ENCODE assay signal across 16 cellular contexts in the genomic region with DNA sequence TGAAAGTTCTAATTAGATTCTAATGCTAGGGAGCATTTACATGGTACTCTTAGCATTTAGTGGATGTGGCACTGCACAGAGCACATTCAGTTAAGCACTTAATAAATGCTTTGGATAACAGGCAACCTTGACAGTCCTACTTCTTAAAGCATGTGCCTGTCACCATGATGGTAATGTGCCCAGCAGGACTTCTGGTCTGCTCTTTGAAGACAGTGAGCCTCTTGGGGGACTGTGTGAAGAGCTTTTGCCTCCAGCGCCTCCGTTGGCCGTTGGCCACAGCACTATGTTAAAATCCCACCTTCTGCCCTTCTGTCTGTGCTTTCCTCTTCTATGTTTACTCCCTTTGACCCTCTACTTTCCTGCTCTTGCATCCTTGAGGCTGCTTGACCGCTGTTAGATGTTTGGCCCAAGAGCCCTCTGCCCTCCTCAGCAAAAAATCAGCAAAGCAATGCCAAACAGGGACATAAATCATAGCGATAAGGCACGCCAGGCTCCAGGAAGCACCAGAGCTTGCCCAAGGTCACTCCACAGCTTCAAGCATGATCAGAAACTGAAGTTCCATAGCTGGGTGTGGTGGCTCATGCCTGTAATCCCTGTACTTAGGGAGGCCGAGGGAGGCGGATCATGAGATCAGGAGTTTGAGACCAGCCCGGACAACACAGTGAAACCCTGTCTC. TPM values are rescaled to one million over a fixed set of nuclear protein-coding genes. Genes with fewer than 3 reads are reported as not detected.
DNase-seq lines count a peak whose midpoint lies in the region; ATAC-seq and TF ChIP-seq lines count a peak whose summit lies in the region.
"Had no signal": no experiment of that assay in that cellular context is flagged by ENCODE, and none has a peak within 500 bp of the region (broad histone marks: within the 10 kb centered on the region; RNA-seq: fewer than 3 reads in every experiment).

No MANE protein-coding gene starts in this region.

- H2AFZ ChIP-seq in mesenchymal stem cell (ENCODE audit: low read depth, low read length): no peak overlapping the region

- H3K36me3 ChIP-seq in mesenchymal stem cell (ENCODE audit: control insufficient read depth in 1 of 2, insufficient read depth in 2 of 2, low read depth in 1 of 2, low read length in 2 of 2): peaks cover 0 to 2% of the 10 kb centered on the region in 2 experiments
- H3K36me3 ChIP-seq: BLaER1, WERI-Rb-1 had no signal

- DNase-seq in NCI-H69 (lab: John Stamatoyannopoulos, UW) (peak; percentile 13), fibroblast of the aortic adventitia (ENCODE audit: low read depth) (peak; percentile 25), mesenchymal stem cell (peak; percentile 56), type B pancreatic cell (ENCODE audit: extremely low spot score, unreplicated experiment) (no peak), activated gamma-delta T cell (lab: John Stamatoyannopoulos, UW) (no peak), A172 (ENCODE audit: low spot score) (no peak), midbrain (lab: John Stamatoyannopoulos, UW) (no peak)
- DNase-seq: activated CD8-positive, alpha-beta memory T cell treated with anti-CD3 and anti-CD28 coated beads, Interleukin-2, amount 50 U/mL, for 4 hours; left ventricle myocardium superior; NCI-H524 treated with DMSO at 0.1 percent for 48 hours; substantia nigra; WERI-Rb-1 had no signal

- peaks cover 9% of the 10 kb centered on the region for H3K4me1 Mint-ChIP-seq in type B pancreatic cell (ENCODE audit: unreplicated experiment)
- H3K4me1 Mint-ChIP-seq: activated naive CD4-positive, alpha-beta T cell treated with anti-CD3 and anti-CD28 coated beads, Interleukin-2, amount 50 U/mL, for 24 hours had no signal

- peak overlapping the region in 1 of 2 experiments; percentile 19 for H3K18ac ChIP-seq in mesenchymal stem cell (ENCODE audit: low read depth in 1 of 2, low read length in 2 of 2)

- ATAC-seq in GM21381 (IDR thresholded peaks at IDR 0.05; ENCODE audit: unreplicated experiment): no peak
- ATAC-seq: left ventricle myocardium superior, Panc1 had no signal

- H3K4ac ChIP-seq in mesenchymal stem cell (ENCODE audit: low read depth in 1 of 2, low read length in 2 of 2): no peak overlapping the region

- H3K36me3 Mint-ChIP-seq in type B pancreatic cell: no peaks in the 10 kb centered on the region
- H3K36me3 Mint-ChIP-seq: activated naive CD4-positive, alpha-beta T cell treated with anti-CD3 and anti-CD28 coated beads, Interleukin-2, amount 50 U/mL, for 24 hours had no signal

- WGBS in mesenchymal stem cell: 36% methylated on average over 9 of the region's 9 CpGs

- no peaks in the 10 kb centered on the region for H3K9me3 Mint-ChIP-seq in type B pancreatic cell
- H3K9me3 Mint-ChIP-seq: activated naive CD4-positive, alpha-beta T cell treated with anti-CD3 and anti-CD28 coated beads, Interleukin-2, amount 50 U/mL, for 24 hours had no signal

- no peak overlapping the region for H2BK120ac ChIP-seq in mesenchymal stem cell (ENCODE audit: low read depth, low read length)

- no peaks in the 10 kb centered on the region for H3K27me3 Mint-ChIP-seq in type B pancreatic cell
- H3K27me3 Mint-ChIP-seq: activated naive CD4-positive, alpha-beta T cell treated with anti-CD3 and anti-CD28 coated beads, Interleukin-2, amount 50 U/mL, for 24 hours had no signal

- no peak overlapping the region for H3K14ac ChIP-seq in mesenchymal stem cell (ENCODE audit: low read length in 2 of 2)

- no peak overlapping the region for H3K4me3 ChIP-seq in fibroblast of the aortic adventitia (ENCODE audit: low read depth, low read length)
- no peak overlapping the region for H3K4me3 ChIP-seq in mesenchymal stem cell (ENCODE audit: insufficient read depth in 1 of 2, low read depth in 1 of 2, low read length in 2 of 2)
- H3K4me3 ChIP-seq: BLaER1 had no signal

- TF ChIP-seq CTCF in fibroblast of the aortic adventitia (IDR thresholded peaks at IDR 0.05; ENCODE audit: insufficient read depth, low read length) (no peak), type B pancreatic cell (conservative IDR thresholded peaks at IDR 0.05) (no peak)

- peaks cover 12% of the 10 kb centered on the region for H3K4me1 ChIP-seq in mesenchymal stem cell (ENCODE audit: control insufficient read depth, insufficient read depth, low read depth, low read length)
- H3K4me1 ChIP-seq: BLaER1 had no signal

- H3K27ac ChIP-seq in mesenchymal stem cell (ENCODE audit: low read length, poor library complexity, severe bottlenecking): no peak overlapping the region
- H3K27ac ChIP-seq: BLaER1, WERI-Rb-1 had no signal

- H3K9me3 ChIP-seq in mesenchymal stem cell (ENCODE audit: control insufficient read depth, low read length): no peaks in the 10 kb centered on the region
- H3K9me3 ChIP-seq: BLaER1 had no signal

- no peak overlapping the region for H4K8ac ChIP-seq in mesenchymal stem cell (ENCODE audit: low read length)

- H3K9ac ChIP-seq in mesenchymal stem cell (ENCODE audit: low read length): no peak overlapping the region
- H3K9ac ChIP-seq: BLaER1 had no signal

- H4K91ac ChIP-seq in mesenchymal stem cell (ENCODE audit: low read length): no peak overlapping the region

- H2BK5ac ChIP-seq in mesenchymal stem cell (ENCODE audit: low read depth, low read length, poor library complexity, severe bottlenecking): no peak overlapping the region

- no peak overlapping the region for H3K23ac ChIP-seq in mesenchymal stem cell (ENCODE audit: low read length in 2 of 2)

- H2BK15ac ChIP-seq in mesenchymal stem cell (ENCODE audit: low read depth, poor library complexity, severe bottlenecking): no peak overlapping the region

- peak overlapping the region in 1 of 2 experiments; percentile 29 for H2BK12ac ChIP-seq in mesenchymal stem cell (ENCODE audit: low read length in 2 of 2)

- peaks cover 2% of the 10 kb centered on the region for H3K79me1 ChIP-seq in mesenchymal stem cell (replicated peaks; ENCODE audit: low read length, poor library complexity, severe bottlenecking)

- peak overlapping the region; percentile 29 for H3K27ac Mint-ChIP-seq in type B pancreatic cell
- H3K27ac Mint-ChIP-seq: activated naive CD4-positive, alpha-beta T cell treated with anti-CD3 and anti-CD28 coated beads, Interleukin-2, amount 50 U/mL, for 24 hours had no signal

- no peak overlapping the region for H3K4me2 ChIP-seq in mesenchymal stem cell (ENCODE audit: low read length, poor library complexity, severe bottlenecking)
- H3K4me2 ChIP-seq: BLaER1 had no signal

- H3K4me3 Mint-ChIP-seq in type B pancreatic cell: no peak overlapping the region
- H3K4me3 Mint-ChIP-seq: activated naive CD4-positive, alpha-beta T cell treated with anti-CD3 and anti-CD28 coated beads, Interleukin-2, amount 50 U/mL, for 24 hours had no signal

- peak overlapping the region; percentile 5 for H2AK5ac ChIP-seq in mesenchymal stem cell (ENCODE audit: low read length, severe bottlenecking)

- H3K27me3 ChIP-seq in mesenchymal stem cell (ENCODE audit: control insufficient read depth in 1 of 2, insufficient read depth in 1 of 2, low read length in 2 of 2): no peaks in the 10 kb centered on the region
- H3K27me3 ChIP-seq: BLaER1 had no signal

RNA-seq across cellular contexts. Expression of gene CDKL1, which starts 8.3 kb away (rescaled TPM):
- total RNA-seq in fibroblast of the aortic adventitia (ENCODE audit: low replicate concordance): 7.3 and 66.6 TPM in 2 replicates
- polyA plus RNA-seq in mesenchymal stem cell (2013, experiment 1 of 2): 6.5 TPM
- polyA plus RNA-seq in mesenchymal stem cell (2013, experiment 2 of 2): 4.4 TPM
- total RNA-seq in type B pancreatic cell (ENCODE audit: low replicate concordance): 1.5 and 3.4 TPM in 2 replicates
- total RNA-seq in A172 (2014; rRNA removed; shearing (Covaris generic)): 0.07 and 0.24 TPM in 2 replicates

Comparison
In these comparisons a context has a peak if more than half of its experiments do, and no peak if none do; other contexts are left out.
1. DNase-seq: peak in NCI-H69 (single experiment), fibroblast of the aortic adventitia (single experiment) and mesenchymal stem cell (single experiment); none in type B pancreatic cell (single experiment), activated gamma-delta T cell (single experiment), A172 (single experiment) and midbrain (single experiment).